1 cellular context compared by ENCODE assay signal in the genomic region with DNA sequence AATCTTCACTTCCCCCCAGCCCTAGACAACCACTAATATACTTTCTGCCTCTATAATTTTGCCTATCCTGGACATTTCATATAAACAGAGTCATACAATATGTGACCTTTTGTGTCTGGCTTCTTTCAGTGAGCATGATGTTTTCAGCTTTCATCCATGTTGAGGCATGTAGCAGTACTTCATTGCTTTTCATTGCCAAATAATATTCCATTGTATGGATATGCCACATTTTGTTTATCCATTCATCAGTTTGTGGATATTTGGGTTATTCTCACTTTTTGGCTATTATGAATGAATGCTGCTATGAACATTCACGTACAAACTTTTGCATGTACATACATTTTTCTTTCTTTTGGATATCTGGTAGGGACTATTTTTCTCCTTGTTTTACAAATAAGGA.
TF ChIP-seq lines count a peak whose summit lies in the region.

No MANE protein-coding gene starts in this region.

TF ChIP-seq in HCT116, 20 proteins besides CTCF, POLR2A, EP300 and RAD21:
- TF ChIP-seq CEBPB (IDR thresholded peaks at IDR 0.05; ENCODE audit: low read depth) = no peak
- TF ChIP-seq FOSL1 (IDR thresholded peaks at IDR 0.05; ENCODE audit: low read depth) = no peak
- TF ChIP-seq ELF1 (IDR thresholded peaks at IDR 0.05; ENCODE audit: borderline replicate concordance, low read depth) = no peak
- TF ChIP-seq EGR1 (IDR thresholded peaks at IDR 0.05; ENCODE audit: low read depth) = no peak
- TF ChIP-seq, protein P1, sequence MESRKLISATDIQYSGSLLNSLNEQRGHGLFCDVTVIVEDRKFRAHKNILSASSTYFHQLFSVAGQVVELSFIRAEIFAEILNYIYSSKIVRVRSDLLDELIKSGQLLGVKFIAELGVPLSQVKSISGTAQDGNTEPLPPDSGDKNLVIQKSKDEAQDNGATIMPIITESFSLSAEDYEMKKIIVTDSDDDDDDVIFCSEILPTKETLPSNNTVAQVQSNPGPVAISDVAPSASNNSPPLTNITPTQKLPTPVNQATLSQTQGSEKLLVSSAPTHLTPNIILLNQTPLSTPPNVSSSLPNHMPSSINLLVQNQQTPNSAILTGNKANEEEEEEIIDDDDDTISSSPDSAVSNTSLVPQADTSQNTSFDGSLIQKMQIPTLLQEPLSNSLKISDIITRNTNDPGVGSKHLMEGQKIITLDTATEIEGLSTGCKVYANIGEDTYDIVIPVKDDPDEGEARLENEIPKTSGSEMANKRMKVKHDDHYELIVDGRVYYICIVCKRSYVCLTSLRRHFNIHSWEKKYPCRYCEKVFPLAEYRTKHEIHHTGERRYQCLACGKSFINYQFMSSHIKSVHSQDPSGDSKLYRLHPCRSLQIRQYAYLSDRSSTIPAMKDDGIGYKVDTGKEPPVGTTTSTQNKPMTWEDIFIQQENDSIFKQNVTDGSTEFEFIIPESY (IDR thresholded peaks at IDR 0.05; ENCODE audit: extremely low read depth, insufficient replicate concordance, low read length) = no peak
- TF ChIP-seq EZH2phosphoT487 (IDR thresholded peaks at IDR 0.05; ENCODE audit: borderline replicate concordance) = no peak
- TF ChIP-seq TCF7L2 (IDR thresholded peaks at IDR 0.05; ENCODE audit: borderline replicate concordance, extremely low read depth, insufficient read depth, insufficient read length) = no peak
- TF ChIP-seq CBX3 (IDR thresholded peaks at IDR 0.05; ENCODE audit: low read depth) = no peak
- TF ChIP-seq EZH2 (IDR thresholded peaks at IDR 0.05) = no peak
- no peak for TF ChIP-seq JUND (IDR thresholded peaks at IDR 0.05)
- TF ChIP-seq, protein P2, sequence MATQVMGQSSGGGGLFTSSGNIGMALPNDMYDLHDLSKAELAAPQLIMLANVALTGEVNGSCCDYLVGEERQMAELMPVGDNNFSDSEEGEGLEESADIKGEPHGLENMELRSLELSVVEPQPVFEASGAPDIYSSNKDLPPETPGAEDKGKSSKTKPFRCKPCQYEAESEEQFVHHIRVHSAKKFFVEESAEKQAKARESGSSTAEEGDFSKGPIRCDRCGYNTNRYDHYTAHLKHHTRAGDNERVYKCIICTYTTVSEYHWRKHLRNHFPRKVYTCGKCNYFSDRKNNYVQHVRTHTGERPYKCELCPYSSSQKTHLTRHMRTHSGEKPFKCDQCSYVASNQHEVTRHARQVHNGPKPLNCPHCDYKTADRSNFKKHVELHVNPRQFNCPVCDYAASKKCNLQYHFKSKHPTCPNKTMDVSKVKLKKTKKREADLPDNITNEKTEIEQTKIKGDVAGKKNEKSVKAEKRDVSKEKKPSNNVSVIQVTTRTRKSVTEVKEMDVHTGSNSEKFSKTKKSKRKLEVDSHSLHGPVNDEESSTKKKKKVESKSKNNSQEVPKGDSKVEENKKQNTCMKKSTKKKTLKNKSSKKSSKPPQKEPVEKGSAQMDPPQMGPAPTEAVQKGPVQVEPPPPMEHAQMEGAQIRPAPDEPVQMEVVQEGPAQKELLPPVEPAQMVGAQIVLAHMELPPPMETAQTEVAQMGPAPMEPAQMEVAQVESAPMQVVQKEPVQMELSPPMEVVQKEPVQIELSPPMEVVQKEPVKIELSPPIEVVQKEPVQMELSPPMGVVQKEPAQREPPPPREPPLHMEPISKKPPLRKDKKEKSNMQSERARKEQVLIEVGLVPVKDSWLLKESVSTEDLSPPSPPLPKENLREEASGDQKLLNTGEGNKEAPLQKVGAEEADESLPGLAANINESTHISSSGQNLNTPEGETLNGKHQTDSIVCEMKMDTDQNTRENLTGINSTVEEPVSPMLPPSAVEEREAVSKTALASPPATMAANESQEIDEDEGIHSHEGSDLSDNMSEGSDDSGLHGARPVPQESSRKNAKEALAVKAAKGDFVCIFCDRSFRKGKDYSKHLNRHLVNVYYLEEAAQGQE (IDR thresholded peaks at IDR 0.05; ENCODE audit: low read depth) = no peak
- TF ChIP-seq SIN3A (IDR thresholded peaks at IDR 0.05; ENCODE audit: low read depth) = no peak
- TF ChIP-seq POLR2AphosphoS5 (IDR thresholded peaks at IDR 0.05; ENCODE audit: low read depth, low read length) = no peak
- no peak for TF ChIP-seq ZNF274 (IDR thresholded peaks at IDR 0.05; ENCODE audit: low read depth, low read length)
- TF ChIP-seq SRF (IDR thresholded peaks at IDR 0.05; ENCODE audit: low read depth) = no peak
- TF ChIP-seq, protein P3, sequence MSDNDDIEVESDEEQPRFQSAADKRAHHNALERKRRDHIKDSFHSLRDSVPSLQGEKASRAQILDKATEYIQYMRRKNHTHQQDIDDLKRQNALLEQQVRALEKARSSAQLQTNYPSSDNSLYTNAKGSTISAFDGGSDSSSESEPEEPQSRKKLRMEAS (IDR thresholded peaks at IDR 0.05) = no peak
TF ChIP-seq in HCT116: peak in this region for 0.
